Comparison of ENCODE assay signal across 23 cellular contexts in the genomic region with DNA sequence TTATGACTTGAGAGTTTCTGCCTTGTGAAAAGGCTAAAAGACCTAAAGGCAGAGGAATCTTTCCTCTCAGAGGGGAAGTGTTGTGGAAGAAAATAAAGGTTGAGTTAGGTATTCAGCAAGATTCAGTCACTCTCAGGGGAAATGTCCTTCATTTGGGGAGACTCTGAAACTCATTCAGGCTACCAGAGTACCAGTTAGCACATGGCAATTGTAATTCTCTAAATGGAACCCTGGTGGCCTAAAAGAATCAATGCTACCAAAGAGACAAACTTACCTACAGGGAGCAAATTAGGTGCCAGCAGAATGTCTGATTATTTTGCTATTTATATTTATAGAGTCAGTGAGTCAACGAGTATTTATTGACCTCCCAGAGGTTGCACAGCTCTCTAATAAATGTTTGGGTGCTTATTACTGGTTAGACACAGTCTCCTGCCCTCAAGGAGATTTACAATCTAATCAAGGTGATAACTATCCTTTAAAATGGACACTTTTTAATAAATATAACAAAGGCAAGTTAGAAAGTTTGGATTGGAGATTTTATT. TPM values are rescaled to one million over a fixed set of nuclear protein-coding genes. Genes with fewer than 3 reads are reported as not detected.
DNase-seq lines count a peak whose midpoint lies in the region; ATAC-seq, FAIRE-seq and TF ChIP-seq lines count a peak whose summit lies in the region.
"Had no signal": no experiment of that assay in that cellular context is flagged by ENCODE, and none has a peak within 500 bp of the region (broad histone marks: within the 10 kb centered on the region; RNA-seq: fewer than 3 reads in every experiment).

No MANE protein-coding gene starts in this region.

- H2BK20ac ChIP-seq in H9 (ENCODE audit: low read depth, low read length, poor library complexity, severe bottlenecking): peak overlapping the region; percentile 98

- H3T11ph ChIP-seq in H9 (ENCODE audit: low read length): no peak overlapping the region

- no peak overlapping the region for H3K14ac ChIP-seq in H9 (ENCODE audit: insufficient read depth, low read length)

- H3K4me3 Mint-ChIP-seq in H9: peak overlapping the region; percentile 1 to 35; a peak in 2 of 5 replicates
- no peak overlapping the region for H3K4me3 Mint-ChIP-seq in CD8-positive, alpha-beta T cell
- H3K4me3 Mint-ChIP-seq: B cell, CD14-positive monocyte had no signal

- no peak overlapping the region for H3K4ac ChIP-seq in H9 (ENCODE audit: low read depth, low read length)

- no peaks in the 10 kb centered on the region for H3F3A ChIP-seq in GM23248 (ENCODE audit: insufficient read depth)

- peaks cover 3% of the 10 kb centered on the region for H3K23me2 ChIP-seq in H9 (ENCODE audit: insufficient read length, low read depth, low read length, poor library complexity, severe bottlenecking)

- H3K4me1 Mint-ChIP-seq in H9: peaks cover 50 to 52% of the 10 kb centered on the region in 2 experiments
- H3K4me1 Mint-ChIP-seq in CD8-positive, alpha-beta T cell (ENCODE audit: low read depth): no peaks in the 10 kb centered on the region
- H3K4me1 Mint-ChIP-seq: B cell, CD14-positive monocyte had no signal

- H2BK15ac ChIP-seq in H9 (ENCODE audit: low read depth, low read length): no peak overlapping the region

- no peak overlapping the region for H4K5ac ChIP-seq in H9 (ENCODE audit: insufficient read length, low read depth, low read length)

- H3K27me3 ChIP-seq in GM23248 (replicated peaks; ENCODE audit: insufficient read depth) (no peaks in the 10 kb centered on the region), H9 (ENCODE audit: insufficient read depth, low read length) (no peaks in the 10 kb centered on the region), ectodermal cell (ENCODE audit: control insufficient read depth, insufficient read depth, low read length, poor library complexity, severe bottlenecking) (no peaks in the 10 kb centered on the region), iPS-20b (ENCODE audit: insufficient read depth, low read length) (no peaks in the 10 kb centered on the region)
- H3K27me3 ChIP-seq in CD8-positive, alpha-beta T cell (ENCODE audit: insufficient read depth, low read length): no peaks in the 10 kb centered on the region
- H3K27me3 ChIP-seq: SJCRH30 had no signal

- H3K18ac ChIP-seq in H9 (ENCODE audit: insufficient read length, low read depth, low read length): no peak overlapping the region

- DNase-seq in GM23248 (no peak), H9 (no peak), D721Med (ENCODE audit: insufficient read length, low spot score) (no peak)
- no peak for DNase-seq in CD8-positive, alpha-beta T cell
- DNase-seq: DMS79, IMR-90, NCI-H1092 treated with DMSO at 0.1 percent for 48 hours, NCI-H146, NCI-H2029, NCI-H226, NCI-H510A treated with DMSO at 0.1 percent for 48 hours, NCI-H774, SJCRH30 had no signal

- no peak overlapping the region for H4K91ac ChIP-seq in H9 (ENCODE audit: insufficient read length, low read depth, low read length)

- H3K23ac ChIP-seq in H9 (ENCODE audit: insufficient read length, low read depth, low read length): no peak overlapping the region

- no peak overlapping the region for H2BK12ac ChIP-seq in H9 (ENCODE audit: insufficient read length, low read depth, low read length)

- CTCF ChIA-PET in CD8-positive, alpha-beta T cell (lab: Charles Lee): no interaction called here

- H3K79me2 ChIP-seq in GM23248 (ENCODE audit: insufficient read depth): no peaks in the 10 kb centered on the region
- no peaks in the 10 kb centered on the region for H3K79me2 ChIP-seq in H9 (ENCODE audit: insufficient read depth, low read length)

- H2AFZ ChIP-seq in GM23248 (peak overlapping the region; percentile 10; the same call in 1 of the 2 replicates), H9 (ENCODE audit: low read length) (no peak overlapping the region)

- 0% methylated on average over 1 of the region's 1 CpG for WGBS in GM23248 (ENCODE audit: low coverage in 1 of 2, low lambda C conversion rate in 2 of 2, missing lambda C conversion rate in 2 of 2), 2 experiments
- WGBS in H9 (ENCODE audit: extremely low coverage, insufficient read length, low lambda C conversion rate): no CpG with 5 or more reads among the region's 1 CpG
- 20 to 28% methylated on average over 1 of the region's 1 CpG for WGBS in ectodermal cell, 2 experiments

- FAIRE-seq in D721Med (lab: Jason Lieb, UNC): no peak
- FAIRE-seq: A204.1 had no signal

- no peak overlapping the region for H4K8ac ChIP-seq in H9 (replicated peaks; ENCODE audit: insufficient read length, low read depth, low read length)

- no peak for ATAC-seq in CD8-positive, alpha-beta T cell
- ATAC-seq in HG03520 (IDR thresholded peaks at IDR 0.05; ENCODE audit: unreplicated experiment) (no peak), HG02981 (IDR thresholded peaks at IDR 0.05; ENCODE audit: unreplicated experiment) (no peak)
- ATAC-seq: Panc1 had no signal

- TF ChIP-seq CTCF in H9 (conservative IDR thresholded peaks at IDR 0.05) (peak; percentile 47; the same call in 2 of the 3 replicates), D721Med (IDR thresholded peaks at IDR 0.05; ENCODE audit: insufficient read depth, missing control alignments) (no peak)
- no peak for TF ChIP-seq CTCF in CD8-positive, alpha-beta T cell (IDR thresholded peaks at IDR 0.05)

- H3K9me3 ChIP-seq in GM23248 (ENCODE audit: low read depth) (no peaks in the 10 kb centered on the region), H9 (ENCODE audit: control insufficient read depth, low read depth, low read length) (no peaks in the 10 kb centered on the region), ectodermal cell (ENCODE audit: control insufficient read depth, low read length) (no peaks in the 10 kb centered on the region), iPS-20b (ENCODE audit: insufficient read depth, low read depth, low read length) (no peaks in the 10 kb centered on the region)
- H3K9me3 ChIP-seq in CD8-positive, alpha-beta T cell (ENCODE audit: low read length): no peaks in the 10 kb centered on the region
- H3K9me3 ChIP-seq: SJCRH30 had no signal

- H3K79me1 ChIP-seq in H9 (ENCODE audit: insufficient read depth, low read depth, low read length, poor library complexity, severe bottlenecking): no peaks in the 10 kb centered on the region

- H3K36me3 ChIP-seq in GM23248 (ENCODE audit: low read depth) (no peaks in the 10 kb centered on the region), ectodermal cell (ENCODE audit: control insufficient read depth, insufficient read depth, low read length) (no peaks in the 10 kb centered on the region), iPS-20b (ENCODE audit: insufficient read depth, low read depth, low read length) (no peaks in the 10 kb centered on the region)
- no peaks in the 10 kb centered on the region for H3K36me3 ChIP-seq in CD8-positive, alpha-beta T cell (ENCODE audit: insufficient read depth, low read length)
- H3K36me3 ChIP-seq: SJCRH30 had no signal

- H3K4me3 ChIP-seq in GM23248 (no peak overlapping the region), ectodermal cell (ENCODE audit: insufficient read depth, low read depth, low read length) (no peak overlapping the region), iPS-20b (ENCODE audit: low read length) (peak overlapping the region; percentile 55; the same call in 1 of the 2 replicates)
- no peak overlapping the region for H3K4me3 ChIP-seq in CD8-positive, alpha-beta T cell (ENCODE audit: low read depth, low read length)
- H3K4me3 ChIP-seq: SJCRH30 had no signal

- H3K9me2 ChIP-seq in GM23248 (ENCODE audit: insufficient read depth): no peaks in the 10 kb centered on the region

- no peak overlapping the region for H3K4me2 ChIP-seq in GM23248 (ENCODE audit: unreplicated experiment)
- peak overlapping the region; percentile 73 for H3K4me2 ChIP-seq in H9 (ENCODE audit: insufficient read depth, insufficient read length, low read length)
- H3K4me2 ChIP-seq: KMS-11 had no signal

- no peaks in the 10 kb centered on the region for H3K27me3 Mint-ChIP-seq in H9 (ENCODE audit: low read depth)
- H3K27me3 Mint-ChIP-seq in CD8-positive, alpha-beta T cell (ENCODE audit: low read depth): peaks cover 15% of the 10 kb centered on the region

- no peaks in the 10 kb centered on the region for H3K36me3 Mint-ChIP-seq in H9 (ENCODE audit: insufficient read depth in 1 of 3, low read depth in 3 of 3)
- H3K36me3 Mint-ChIP-seq in CD8-positive, alpha-beta T cell: no peaks in the 10 kb centered on the region
- H3K36me3 Mint-ChIP-seq: CD14-positive monocyte had no signal

- H3K9me3 Mint-ChIP-seq in H9: no peaks in the 10 kb centered on the region
- H3K9me3 Mint-ChIP-seq in CD8-positive, alpha-beta T cell: no peaks in the 10 kb centered on the region

- no peak overlapping the region for H3K56ac ChIP-seq in H9 (ENCODE audit: insufficient read length, low read depth, low read length)

- H3K9ac ChIP-seq in GM23248 (no peak overlapping the region), H9 (ENCODE audit: extremely low read depth, insufficient read length, low read length) (no peak overlapping the region), iPS-20b (ENCODE audit: low read depth, low read length) (peak overlapping the region; percentile 59; the same call in 1 of the 2 replicates)
- H3K9ac ChIP-seq: KMS-11 had no signal

- no peak overlapping the region for H2BK5ac ChIP-seq in H9 (ENCODE audit: insufficient read length, low read length)

- H2AK5ac ChIP-seq in H9 (ENCODE audit: insufficient read length, low read length): no peak overlapping the region

- H3K27ac ChIP-seq in GM23248 (no peak overlapping the region), H9 (ENCODE audit: insufficient read length, low read depth, low read length) (peak overlapping the region; percentile 87), ectodermal cell (ENCODE audit: insufficient read depth, low read depth, low read length, poor library complexity, severe bottlenecking) (peak overlapping the region; percentile 40), iPS-20b (ENCODE audit: low read length) (peak overlapping the region; percentile 81)
- H3K27ac ChIP-seq in CD8-positive, alpha-beta T cell (ENCODE audit: low read depth, low read length): no peak overlapping the region
- H3K27ac ChIP-seq: HL-60, KMS-11, SJCRH30 had no signal

- in situ Hi-C loops in GM23248 (cut with MboI): no loop called here

- no peak overlapping the region for H2BK120ac ChIP-seq in H9 (ENCODE audit: low read depth, low read length, poor library complexity, severe bottlenecking)

- H4K20me1 ChIP-seq in GM23248 (ENCODE audit: insufficient read depth) (no peaks in the 10 kb centered on the region), H9 (ENCODE audit: control insufficient read depth, insufficient read depth, insufficient read length) (no peaks in the 10 kb centered on the region)

- intact Hi-C loops in CD8-positive, alpha-beta T cell (cut with DNase I, micrococcal nuclease): no loop called here

- POLR2A ChIA-PET in CD8-positive, alpha-beta T cell (lab: Charles Lee): no interaction called here

- H3K27ac Mint-ChIP-seq in H9: peak overlapping the region; percentile 66 to 99 (median 96); a peak in 6 of 7 replicates
- H3K27ac Mint-ChIP-seq in CD8-positive, alpha-beta T cell: no peak overlapping the region
- H3K27ac Mint-ChIP-seq: B cell, CD14-positive monocyte had no signal

- H3K4me1 ChIP-seq in GM23248 (ENCODE audit: insufficient read depth) (no peaks in the 10 kb centered on the region), H9 (ENCODE audit: insufficient read depth, low read length) (peaks cover 5% of the 10 kb centered on the region), ectodermal cell (ENCODE audit: control insufficient read depth, insufficient read depth, low read length) (peaks cover 29% of the 10 kb centered on the region), iPS-20b (ENCODE audit: insufficient read depth, low read length) (peaks cover 41% of the 10 kb centered on the region)
- no peaks in the 10 kb centered on the region for H3K4me1 ChIP-seq in CD8-positive, alpha-beta T cell (ENCODE audit: insufficient read depth, low read length)
- H3K4me1 ChIP-seq: SJCRH30 had no signal

RNA-seq across cellular contexts. Expression of a gene that starts 33.9 kb away (rescaled TPM):
- 15.8 and 24.0 TPM in 2 replicates for total RNA-seq in GM23248 (2014; rRNA removed; shearing (Covaris generic))
- polyA plus RNA-seq in GM23248 (2016; fragmentation: Nextera tagmentation; extraction: Ambion mirVana): 13.6 and 15.7 TPM in 2 replicates
- total RNA-seq in H9 (2021): 15.1 and 18.1 TPM in 2 replicates
- polyA plus RNA-seq in ectodermal cell (2013, experiment 1 of 4): 11.9 TPM
- 12.1 TPM for polyA plus RNA-seq in ectodermal cell (2013, experiment 2 of 4)
- 12.8 TPM for polyA plus RNA-seq in ectodermal cell (2013, experiment 3 of 4)
- 14.6 TPM for polyA plus RNA-seq in ectodermal cell (2013, experiment 4 of 4)
- total RNA-seq in CD8-positive, alpha-beta T cell: 1 to 10 TPM; 2.8 to 5.3 TPM

Comparison
In these comparisons a context has a peak if more than half of its experiments do, and no peak if none do; other contexts are left out.
1. H3K27ac ChIP-seq: peak in H9 (single experiment), ectodermal cell (single experiment) and iPS-20b (single experiment); none in GM23248 (single experiment) and CD8-positive, alpha-beta T cell (single experiment).